29 cellular contexts compared by ENCODE assay signal in genomic region chr1:86448670-86449069, GRCh38. TPM values are rescaled to one million over a fixed set of nuclear protein-coding genes. Genes with fewer than 3 reads are reported as not detected.
DNase-seq lines count a peak whose midpoint lies in the region; ATAC-seq, FAIRE-seq and TF ChIP-seq lines count a peak whose summit lies in the region.
"Had no signal": no experiment of that assay in that cellular context is flagged by ENCODE, and none has a peak within 500 bp of the region (broad histone marks: within the 10 kb centered on the region; RNA-seq: fewer than 3 reads in every experiment).

No MANE protein-coding gene starts in this region.

- POLR2A ChIA-PET in K562 (lab: Yijun Ruan, JAX), result no interaction called here

- intact Hi-C loops in K562 (cut with micrococcal nuclease), result no loop called here

- in situ Hi-C loops in SK-MEL-5 (cut with HindIII; ENCODE audit: low pct_unique_long_range_greater_than_20kb, low sequenced_read_pairs) (no loop called here), K562 (cut with MboI) (no loop called here)

- no peak overlapping the region for H3K4me2 ChIP-seq in K562 (ENCODE audit: insufficient read depth, low read length)

- TF ChIP-seq EP300 in K562 (IDR thresholded peaks at IDR 0.05; ENCODE audit: low read length), result peak; percentile 69

- H3K4me3 ChIP-seq in K562, result no peak overlapping the region
- H3K4me3 ChIP-seq in fibroblast of the aortic adventitia (ENCODE audit: low read depth, low read length), result no peak overlapping the region
- H3K4me3 ChIP-seq: GM12878, GM23248, SJCRH30 had no signal

- BruUV-seq in K562 (replicated peaks; lab: Mats Ljungman, UMichigan), result no TSS peak

- peak; percentile 76 for ATAC-seq in K562
- ATAC-seq: GM12878, Right ventricle myocardium inferior had no signal

- no peak for TF ChIP-seq POLR2A in K562 (conservative IDR thresholded peaks at IDR 0.05)

- no peaks in the 10 kb centered on the region for H3K36me3 ChIP-seq in K562 (ENCODE audit: control insufficient read depth, insufficient read depth, low read length)
- H3K36me3 ChIP-seq: SJCRH30 had no signal

- H3K4me1 ChIP-seq in K562 (replicated peaks in 1 of 2; ENCODE audit: control insufficient read depth in 2 of 2, insufficient read depth in 2 of 2, low read length in 2 of 2), result peaks cover 0 to 12% of the 10 kb centered on the region in 2 experiments; a peak in 2 of 5 replicates
- H3K4me1 ChIP-seq: SJCRH30 had no signal

- TF ChIP-seq RAD21 in K562 (CRISPR knock-in tag; conservative IDR thresholded peaks at IDR 0.05 in 1 of 2, IDR thresholded peaks at IDR 0.05 in 1 of 2), result peak in 1 of 2 experiments; percentile 39; a peak in 1 of 4 replicates

- H4K20me1 ChIP-seq in K562 (replicated peaks; ENCODE audit: control insufficient read depth, insufficient read depth, low read length), result no peaks in the 10 kb centered on the region

- peak; percentile 82 for FAIRE-seq in K562 (lab: Jason Lieb, UNC)
- FAIRE-seq: GM12878 had no signal

- peak; percentile 8 for DNase-seq in SK-MEL-5 (ENCODE audit: low read depth, low spot score)
- DNase-seq in K562 (ENCODE audit: extremely low read depth in 1 of 4, low spot score in 3 of 4), result peak; percentile 14 to 82 (median 39)
- peak; percentile 29 for DNase-seq in fibroblast of the aortic adventitia (ENCODE audit: low read depth)
- DNase-seq in substantia nigra (lab: John Stamatoyannopoulos, UW), result no peak
- DNase-seq in D341Med (ENCODE audit: low spot score), result no peak
- no peak for DNase-seq in stimulated activated CD8-positive, alpha-beta memory T cell treated with anti-CD3 and anti-CD28 coated beads, Interleukin-4, amount 100 ng/mL, for 48 hours
- DNase-seq in EL, result no peak
- DNase-seq in activated CD4-positive, alpha-beta T cell treated with anti-CD3 and anti-CD28 coated beads for 48 hours, result no peak
- DNase-seq: C1 segment of cervical spinal cord; CD4-positive, alpha-beta memory T cell; COR-L47; GDM1; GM23248; H7; KBM-7; MV-4-11; NCI-H1105 treated with DMSO at 0.1 percent for 48 hours; NCI-H146; NCI-H1930; NCI-H2227 treated with DMSO at 0.1 percent for 48 hours; NCI-H526 treated with DMSO at 0.1 percent for 48 hours; SJCRH30 had no signal

- H3K9me1 ChIP-seq in K562 (ENCODE audit: control insufficient read depth, insufficient read depth, low read length), result no peaks in the 10 kb centered on the region

- H3K27me3 ChIP-seq in K562 (ENCODE audit: control insufficient read depth in 2 of 2, insufficient read depth in 2 of 2, low read length in 2 of 2), result no peaks in the 10 kb centered on the region
- H3K27me3 ChIP-seq: SJCRH30 had no signal

- H2AFZ ChIP-seq in K562 (ENCODE audit: low read depth, low read length), result no peak overlapping the region
- H2AFZ ChIP-seq: GM23248 had no signal

- CTCF ChIA-PET in K562 (lab: Yijun Ruan, JAX; ENCODE audit: low intra/inter-chr PET ratio), result interaction anchor here (0.6 to 0.7 kb wide), 2 partner anchors 51 to 68 kb away, joined by 3 read pairs; no protein-coding TSS in a partner anchor

- TF ChIP-seq CTCF in K562 (IDR thresholded peaks at IDR 0.05 in 2 of 3, conservative IDR thresholded peaks at IDR 0.05 in 1 of 3; ENCODE audit: insufficient read depth in 2 of 3, low read depth in 1 of 3, low read length in 3 of 3), result peak; percentile 29 to 44 (median 37); a peak in 5 of 6 replicates
- TF ChIP-seq CTCF in fibroblast of the aortic adventitia (IDR thresholded peaks at IDR 0.05; ENCODE audit: insufficient read depth, low read length), result no peak

- no peak overlapping the region for H3K9ac ChIP-seq in K562 (ENCODE audit: insufficient read depth in 1 of 2, low read depth in 2 of 2, low read length in 2 of 2)
- H3K9ac ChIP-seq: GM23248 had no signal

- no peaks in the 10 kb centered on the region for H3K9me3 ChIP-seq in K562 (replicated peaks; ENCODE audit: control insufficient read depth, insufficient read depth, low read depth, low read length)
- H3K9me3 ChIP-seq: SJCRH30 had no signal

- WGBS in K562 (ENCODE audit: insufficient coverage, low coverage, missing lambda C conversion rate), result 0% methylated on average over 1 of the region's 1 CpG

- H3K79me2 ChIP-seq in K562 (ENCODE audit: control insufficient read depth, insufficient read depth, low read length), result no peaks in the 10 kb centered on the region

- H3K27ac ChIP-seq in K562 (ENCODE audit: extremely low read depth, low read depth, low read length), result no peak overlapping the region
- peak overlapping the region; percentile 83 for H3K27ac ChIP-seq in substantia nigra (ENCODE audit: low read depth, low read length, poor library complexity, severe bottlenecking)
- H3K27ac ChIP-seq: GM23248, SJCRH30 had no signal

TF ChIP-seq in K562, 482 proteins besides CTCF, POLR2A, EP300 and RAD21 (continues in another document):
- no peak for TF ChIP-seq ZKSCAN8 (CRISPR knock-in tag; IDR thresholded peaks at IDR 0.05)

RNA-seq across cellular contexts. Expression of gene CLCA1, which starts 20.1 kb away (rescaled TPM):
- total RNA-seq in SK-MEL-5 (2014; rRNA removed; shearing (Covaris generic)), result not detected in 2 replicates
- polyA plus RNA-seq in SK-MEL-5 (2015; cell fraction: cytosol; rRNA removed), result not detected in 2 replicates
- not detected in 2 replicates for polyA plus RNA-seq in SK-MEL-5 (2015; cell fraction: nucleus; rRNA removed)
- 0.09 TPM in 1 of 2 replicates, not detected in the other for total RNA-seq in K562 (2011; cell fraction: chromatin; rRNA removed; ENCODE audit: low replicate concordance)
- total RNA-seq in K562 (2011; cell fraction: nucleolus; rRNA removed), result 0.13 and 0.17 TPM in 2 replicates
- total RNA-seq in K562 (2011; cell fraction: nucleoplasm; rRNA removed), result not detected in 2 replicates
- not detected in 2 replicates for total RNA-seq in K562 (2014; rRNA removed)
- not detected in 2 replicates for total RNA-seq in K562 (2014; rRNA removed; fragmentation: Illumina TruSeq; extraction: Trizol)
- total RNA-seq in K562 (2015; rRNA removed; fragmentation: Illumina TruSeq; extraction: Trizol), result not detected in 2 replicates
- total RNA-seq in K562 (2021), result 0.04 and 0.22 TPM in 2 replicates
- 0.03 and 0.08 TPM in 2 replicates for polyA plus RNA-seq in K562 (2011; rRNA removed)
- 0.03 TPM in 1 of 2 replicates, not detected in the other for polyA plus RNA-seq in K562 (2011; cell fraction: cytosol; rRNA removed)
- polyA plus RNA-seq in K562 (2011; cell fraction: nucleus; rRNA removed), result 0.09 TPM in 1 of 2 replicates, not detected in the other
- polyA plus RNA-seq in K562 (2012), result 0.07 TPM in 1 of 2 replicates, not detected in the other
- 0.08 TPM in 1 of 2 replicates, not detected in the other for polyA plus RNA-seq in K562 (2014; fragmentation: Illumina TruSeq; extraction: Trizol)
- under 1 TPM in 1 of 2 experiments, not detected in 1; 0.03 TPM for polyA plus RNA-seq in K562 (2014; fragmentation: Nextera tagmentation; extraction: Ambion mirVana)
- not detected in 2 replicates for polyA plus RNA-seq in K562 (2014; rRNA removed)
- 0.09 and 0.11 TPM in 2 replicates for polyA minus RNA-seq in K562 (2011; rRNA and poly(A)+ RNA removed)
- not detected in 2 replicates for polyA minus RNA-seq in K562 (2011; cell fraction: cytosol; rRNA and poly(A)+ RNA removed)
- not detected in 2 replicates for polyA minus RNA-seq in K562 (2011; cell fraction: nucleus; rRNA and poly(A)+ RNA removed)
- not detected in 2 replicates for total RNA-seq in fibroblast of the aortic adventitia (ENCODE audit: low replicate concordance)
- total RNA-seq: A673; CD4-positive, alpha-beta memory T cell; GM23248; H7; HT1080; LHCN-M2; MCF 10A; NCI-H460; Right ventricle myocardium inferior; SJCRH30 had no signal
- polyA plus RNA-seq: CD4-positive, alpha-beta memory T cell; GM12878; GM23248 had no signal

RNA-seq across cellular contexts. Expression of gene CLCA2, which starts 24.7 kb away (rescaled TPM):
- 0.08 TPM in 1 of 2 replicates, not detected in the other for total RNA-seq in SK-MEL-5 (2014; rRNA removed; shearing (Covaris generic))
- 0.06 TPM in 1 of 2 replicates, not detected in the other for polyA plus RNA-seq in SK-MEL-5 (2015; cell fraction: cytosol; rRNA removed)
- not detected in 2 replicates for polyA plus RNA-seq in SK-MEL-5 (2015; cell fraction: nucleus; rRNA removed)
- not detected in 2 replicates for total RNA-seq in K562 (2011; cell fraction: chromatin; rRNA removed; ENCODE audit: low replicate concordance)
- not detected in 2 replicates for total RNA-seq in K562 (2011; cell fraction: nucleolus; rRNA removed)
- total RNA-seq in K562 (2011; cell fraction: nucleoplasm; rRNA removed), result not detected in 2 replicates
- total RNA-seq in K562 (2014; rRNA removed), result not detected in 2 replicates
- not detected in 2 replicates for total RNA-seq in K562 (2014; rRNA removed; fragmentation: Illumina TruSeq; extraction: Trizol)
- not detected in 2 replicates for total RNA-seq in K562 (2015; rRNA removed; fragmentation: Illumina TruSeq; extraction: Trizol)
- total RNA-seq in K562 (2021), result not detected in 2 replicates
- 0.03 TPM in 1 of 2 replicates, not detected in the other for polyA plus RNA-seq in K562 (2011; rRNA removed)
- polyA plus RNA-seq in K562 (2011; cell fraction: cytosol; rRNA removed), result 0.01 TPM in 1 of 2 replicates, not detected in the other
- polyA plus RNA-seq in K562 (2011; cell fraction: nucleus; rRNA removed), result not detected in 2 replicates
- not detected in 2 replicates for polyA plus RNA-seq in K562 (2012)
- not detected in 2 replicates for polyA plus RNA-seq in K562 (2014; fragmentation: Illumina TruSeq; extraction: Trizol)
- not detected for polyA plus RNA-seq in K562 (2014; fragmentation: Nextera tagmentation; extraction: Ambion mirVana)
- polyA plus RNA-seq in K562 (2014; rRNA removed), result not detected in 2 replicates
- not detected in 2 replicates for polyA minus RNA-seq in K562 (2011; rRNA and poly(A)+ RNA removed)
- not detected in 2 replicates for polyA minus RNA-seq in K562 (2011; cell fraction: cytosol; rRNA and poly(A)+ RNA removed)
- not detected in 2 replicates for polyA minus RNA-seq in K562 (2011; cell fraction: nucleus; rRNA and poly(A)+ RNA removed)
- total RNA-seq in fibroblast of the aortic adventitia (ENCODE audit: low replicate concordance), result 8.8 and 43.2 TPM in 2 replicates
- total RNA-seq: A673; CD4-positive, alpha-beta memory T cell; GM12878; H7; NCI-H460; SJCRH30 had no signal
- polyA plus RNA-seq: CD4-positive, alpha-beta memory T cell had no signal

RNA-seq across cellular contexts. Expression of gene ODF2L, which starts 52.5 kb away (rescaled TPM):
- 27.2 and 27.3 TPM in 2 replicates for total RNA-seq in SK-MEL-5 (2014; rRNA removed; shearing (Covaris generic))
- 11.7 and 23.1 TPM in 2 replicates for polyA plus RNA-seq in SK-MEL-5 (2015; cell fraction: cytosol; rRNA removed)
- 143 and 188 TPM in 2 replicates for polyA plus RNA-seq in SK-MEL-5 (2015; cell fraction: nucleus; rRNA removed)
- 2.8 and 11.8 TPM in 2 replicates for total RNA-seq in K562 (2011; cell fraction: chromatin; rRNA removed; ENCODE audit: low replicate concordance)
- total RNA-seq in K562 (2011; cell fraction: nucleolus; rRNA removed), result 0.67 and 2.5 TPM in 2 replicates
- 4.9 TPM in 2 replicates for total RNA-seq in K562 (2011; cell fraction: nucleoplasm; rRNA removed)
- total RNA-seq in K562 (2014; rRNA removed) (2.4 and 3.3 TPM in 2 replicates), K562 (2014; rRNA removed; fragmentation: Illumina TruSeq; extraction: Trizol) (4.7 and 6.1 TPM in 2 replicates), K562 (2015; rRNA removed; fragmentation: Illumina TruSeq; extraction: Trizol) (4.4 and 5.9 TPM in 2 replicates), K562 (2021) (5.4 and 6.0 TPM in 2 replicates), fibroblast of the aortic adventitia (ENCODE audit: low replicate concordance) (52.4 and 65.9 TPM in 2 replicates)
- polyA plus RNA-seq in K562 (2011; rRNA removed) (1.3 and 3.4 TPM in 2 replicates), K562 (2014; fragmentation: Illumina TruSeq; extraction: Trizol) (3.3 and 5.6 TPM in 2 replicates), K562 (2014; fragmentation: Nextera tagmentation; extraction: Ambion mirVana) (1 to 10 TPM; 2.2 to 3.3 TPM), K562 (2014; rRNA removed) (3.8 and 4.7 TPM in 2 replicates)
- polyA plus RNA-seq in K562 (2011; cell fraction: cytosol; rRNA removed), result 0.41 and 0.45 TPM in 2 replicates
- polyA plus RNA-seq in K562 (2011; cell fraction: nucleus; rRNA removed), result 1.5 and 2.0 TPM in 2 replicates
- polyA plus RNA-seq in K562 (2012), result 2.7 and 3.4 TPM in 2 replicates
- polyA minus RNA-seq in K562 (2011; rRNA and poly(A)+ RNA removed), result 1.4 and 1.9 TPM in 2 replicates
- 0.55 and 2.0 TPM in 2 replicates for polyA minus RNA-seq in K562 (2011; cell fraction: cytosol; rRNA and poly(A)+ RNA removed)
- 2.3 and 3.6 TPM in 2 replicates for polyA minus RNA-seq in K562 (2011; cell fraction: nucleus; rRNA and poly(A)+ RNA removed)

Comparison
In these comparisons a context has a peak if more than half of its experiments do, and no peak if none do; other contexts are left out.
1. DNase-seq: peak in SK-MEL-5 (single experiment), K562 (4 of 4) and fibroblast of the aortic adventitia (single experiment); none in substantia nigra (0 of 49), D341Med (single experiment), stimulated activated CD8-positive, alpha-beta memory T cell treated with anti-CD3 and anti-CD28 coated beads, Interleukin-4, amount 100 ng/mL, for 48 hours (single experiment), EL (single experiment) and activated CD4-positive, alpha-beta T cell treated with anti-CD3 and anti-CD28 coated beads for 48 hours (single experiment).